In the genomic region with DNA sequence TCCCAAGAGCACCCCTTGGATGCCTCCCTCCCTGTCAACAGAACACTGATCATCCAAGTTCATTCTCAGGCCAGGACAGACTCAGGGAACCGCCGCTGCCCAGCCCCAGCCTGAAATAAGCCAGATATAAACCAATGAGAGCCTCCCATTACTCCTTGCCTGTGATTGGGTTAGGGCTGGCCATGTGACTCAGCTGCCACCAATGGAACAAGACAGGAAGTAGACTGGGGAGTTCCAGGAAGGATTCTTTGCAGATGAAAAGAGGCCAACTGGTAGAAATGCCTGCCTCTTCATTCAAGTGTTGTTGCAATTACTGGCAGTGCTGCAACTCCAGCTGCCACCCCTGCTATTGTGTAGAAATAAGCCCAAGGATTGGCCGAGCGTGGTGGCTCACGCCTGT, we compare ENCODE assay signal across 1 cellular context.
TF ChIP-seq lines count a peak whose summit lies in the region.

No MANE protein-coding gene starts in this region.

TF ChIP-seq in GM23338, 12 proteins besides CTCF, POLR2A, EP300 and RAD21 (continued from another document):
- TF ChIP-seq, protein P1, sequence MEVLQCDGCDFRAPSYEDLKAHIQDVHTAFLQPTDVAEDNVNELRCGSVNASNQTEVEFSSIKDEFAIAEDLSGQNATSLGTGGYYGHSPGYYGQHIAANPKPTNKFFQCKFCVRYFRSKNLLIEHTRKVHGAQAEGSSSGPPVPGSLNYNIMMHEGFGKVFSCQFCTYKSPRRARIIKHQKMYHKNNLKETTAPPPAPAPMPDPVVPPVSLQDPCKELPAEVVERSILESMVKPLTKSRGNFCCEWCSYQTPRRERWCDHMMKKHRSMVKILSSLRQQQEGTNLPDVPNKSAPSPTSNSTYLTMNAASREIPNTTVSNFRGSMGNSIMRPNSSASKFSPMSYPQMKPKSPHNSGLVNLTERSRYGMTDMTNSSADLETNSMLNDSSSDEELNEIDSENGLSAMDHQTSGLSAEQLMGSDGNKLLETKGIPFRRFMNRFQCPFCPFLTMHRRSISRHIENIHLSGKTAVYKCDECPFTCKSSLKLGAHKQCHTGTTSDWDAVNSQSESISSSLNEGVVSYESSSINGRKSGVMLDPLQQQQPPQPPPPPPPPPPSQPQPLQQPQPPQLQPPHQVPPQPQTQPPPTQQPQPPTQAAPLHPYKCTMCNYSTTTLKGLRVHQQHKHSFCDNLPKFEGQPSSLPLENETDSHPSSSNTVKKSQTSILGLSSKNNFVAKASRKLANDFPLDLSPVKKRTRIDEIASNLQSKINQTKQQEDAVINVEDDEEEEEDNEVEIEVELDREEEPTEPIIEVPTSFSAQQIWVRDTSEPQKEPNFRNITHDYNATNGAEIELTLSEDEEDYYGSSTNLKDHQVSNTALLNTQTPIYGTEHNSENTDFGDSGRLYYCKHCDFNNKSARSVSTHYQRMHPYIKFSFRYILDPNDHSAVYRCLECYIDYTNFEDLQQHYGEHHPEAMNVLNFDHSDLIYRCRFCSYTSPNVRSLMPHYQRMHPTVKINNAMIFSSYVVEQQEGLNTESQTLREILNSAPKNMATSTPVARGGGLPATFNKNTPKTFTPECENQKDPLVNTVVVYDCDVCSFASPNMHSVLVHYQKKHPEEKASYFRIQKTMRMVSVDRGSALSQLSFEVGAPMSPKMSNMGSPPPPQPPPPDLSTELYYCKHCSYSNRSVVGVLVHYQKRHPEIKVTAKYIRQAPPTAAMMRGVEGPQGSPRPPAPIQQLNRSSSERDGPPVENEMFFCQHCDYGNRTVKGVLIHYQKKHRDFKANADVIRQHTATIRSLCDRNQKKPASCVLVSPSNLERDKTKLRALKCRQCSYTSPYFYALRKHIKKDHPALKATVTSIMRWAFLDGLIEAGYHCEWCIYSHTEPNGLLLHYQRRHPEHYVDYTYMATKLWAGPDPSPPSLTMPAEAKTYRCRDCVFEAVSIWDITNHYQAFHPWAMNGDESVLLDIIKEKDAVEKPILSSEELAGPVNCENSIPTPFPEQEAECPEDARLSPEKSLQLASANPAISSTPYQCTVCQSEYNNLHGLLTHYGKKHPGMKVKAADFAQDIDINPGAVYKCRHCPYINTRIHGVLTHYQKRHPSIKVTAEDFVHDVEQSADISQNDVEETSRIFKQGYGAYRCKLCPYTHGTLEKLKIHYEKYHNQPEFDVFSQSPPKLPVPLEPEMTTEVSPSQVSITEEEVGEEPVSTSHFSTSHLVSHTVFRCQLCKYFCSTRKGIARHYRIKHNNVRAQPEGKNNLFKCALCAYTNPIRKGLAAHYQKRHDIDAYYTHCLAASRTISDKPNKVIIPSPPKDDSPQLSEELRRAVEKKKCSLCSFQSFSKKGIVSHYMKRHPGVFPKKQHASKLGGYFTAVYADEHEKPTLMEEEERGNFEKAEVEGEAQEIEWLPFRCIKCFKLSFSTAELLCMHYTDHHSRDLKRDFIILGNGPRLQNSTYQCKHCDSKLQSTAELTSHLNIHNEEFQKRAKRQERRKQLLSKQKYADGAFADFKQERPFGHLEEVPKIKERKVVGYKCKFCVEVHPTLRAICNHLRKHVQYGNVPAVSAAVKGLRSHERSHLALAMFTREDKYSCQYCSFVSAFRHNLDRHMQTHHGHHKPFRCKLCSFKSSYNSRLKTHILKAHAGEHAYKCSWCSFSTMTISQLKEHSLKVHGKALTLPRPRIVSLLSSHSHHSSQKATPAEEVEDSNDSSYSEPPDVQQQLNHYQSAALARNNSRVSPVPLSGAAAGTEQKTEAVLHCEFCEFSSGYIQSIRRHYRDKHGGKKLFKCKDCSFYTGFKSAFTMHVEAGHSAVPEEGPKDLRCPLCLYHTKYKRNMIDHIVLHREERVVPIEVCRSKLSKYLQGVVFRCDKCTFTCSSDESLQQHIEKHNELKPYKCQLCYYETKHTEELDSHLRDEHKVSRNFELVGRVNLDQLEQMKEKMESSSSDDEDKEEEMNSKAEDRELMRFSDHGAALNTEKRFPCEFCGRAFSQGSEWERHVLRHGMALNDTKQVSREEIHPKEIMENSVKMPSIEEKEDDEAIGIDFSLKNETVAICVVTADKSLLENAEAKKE (CRISPR knock-in tag; IDR thresholded peaks at IDR 0.05): no peak
- TF ChIP-seq CREB1 (CRISPR knock-in tag; IDR thresholded peaks at IDR 0.05; ENCODE audit: low read depth) (no peak), ZNF114 (CRISPR knock-in tag; IDR thresholded peaks at IDR 0.05) (no peak), EZH2phosphoT487 (IDR thresholded peaks at IDR 0.05; ENCODE audit: unreplicated experiment) (no peak), POLR2AphosphoS5 (IDR thresholded peaks at IDR 0.05; ENCODE audit: low read depth) (no peak), ZNF331 (CRISPR knock-in tag; IDR thresholded peaks at IDR 0.05; ENCODE audit: low read depth) (no peak)
- TF ChIP-seq, protein P2, sequence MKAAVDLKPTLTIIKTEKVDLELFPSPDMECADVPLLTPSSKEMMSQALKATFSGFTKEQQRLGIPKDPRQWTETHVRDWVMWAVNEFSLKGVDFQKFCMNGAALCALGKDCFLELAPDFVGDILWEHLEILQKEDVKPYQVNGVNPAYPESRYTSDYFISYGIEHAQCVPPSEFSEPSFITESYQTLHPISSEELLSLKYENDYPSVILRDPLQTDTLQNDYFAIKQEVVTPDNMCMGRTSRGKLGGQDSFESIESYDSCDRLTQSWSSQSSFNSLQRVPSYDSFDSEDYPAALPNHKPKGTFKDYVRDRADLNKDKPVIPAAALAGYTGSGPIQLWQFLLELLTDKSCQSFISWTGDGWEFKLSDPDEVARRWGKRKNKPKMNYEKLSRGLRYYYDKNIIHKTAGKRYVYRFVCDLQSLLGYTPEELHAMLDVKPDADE (IDR thresholded peaks at IDR 0.05): no peak
